ENCODE assay signal across 14 cellular contexts in genomic region chr4:130028552-130028951, GRCh38.
DNase-seq lines count a peak whose midpoint lies in the region; ATAC-seq, FAIRE-seq and TF ChIP-seq lines count a peak whose summit lies in the region.
"Had no signal": no experiment of that assay in that cellular context is flagged by ENCODE, and none has a peak within 500 bp of the region (broad histone marks: within the 10 kb centered on the region; RNA-seq: fewer than 3 reads in every experiment).

No MANE protein-coding gene starts in this region.

- H3K79me2 ChIP-seq in MM.1S (ENCODE audit: low read length) (no peaks in the 10 kb centered on the region), mesendoderm (ENCODE audit: control insufficient read depth, insufficient read depth, low read length) (no peaks in the 10 kb centered on the region)

- CTCF ChIA-PET in activated naive CD4-positive, alpha-beta T cell treated with anti-CD3 and anti-CD28 coated beads for 36 hours (lab: Charles Lee) = no interaction called here

- H3K23ac ChIP-seq in mesendoderm (ENCODE audit: low read length) = no peak overlapping the region

- peak overlapping the region; percentile 67 for H2BK120ac ChIP-seq in mesendoderm (ENCODE audit: low read depth, low read length)

- no peaks in the 10 kb centered on the region for H3K9me2 ChIP-seq in MM.1S (replicated peaks; ENCODE audit: insufficient read depth, low read length)

- H3K79me1 ChIP-seq in mesendoderm (ENCODE audit: low read length) = no peaks in the 10 kb centered on the region

- no peak overlapping the region for H4K5ac ChIP-seq in mesendoderm (ENCODE audit: low read length)

- intact Hi-C loops in lower lobe of right lung (cut with DNase I) = no loop called here
- intact Hi-C loops in activated naive CD4-positive, alpha-beta T cell treated with anti-CD3 and anti-CD28 coated beads for 36 hours (cut with micrococcal nuclease) = no loop called here

- H3K36me3 Mint-ChIP-seq in activated naive CD4-positive, alpha-beta T cell treated with anti-CD3 and anti-CD28 coated beads for 36 hours (ENCODE audit: low read depth) = no peaks in the 10 kb centered on the region

- H3K36me3 ChIP-seq in MM.1S (replicated peaks; ENCODE audit: insufficient read depth, low read length) = no peaks in the 10 kb centered on the region
- no peaks in the 10 kb centered on the region for H3K36me3 ChIP-seq in mesendoderm (ENCODE audit: control insufficient read depth, insufficient read depth, low read length)
- H3K36me3 ChIP-seq in lower lobe of right lung = no peaks in the 10 kb centered on the region
- H3K36me3 ChIP-seq: heart right ventricle had no signal

- TF ChIP-seq CTCF in MM.1S (IDR thresholded peaks at IDR 0.05; ENCODE audit: low read length) (no peak), lower lobe of right lung (IDR thresholded peaks at IDR 0.05) (no peak)

- WGBS in mesendoderm (ENCODE audit: extremely low coverage, insufficient coverage, low lambda C conversion rate) = no CpG with 5 or more reads among the region's 3 CpGs

- H3K4me2 ChIP-seq in MM.1S (ENCODE audit: low read depth, low read length) (no peak overlapping the region), mesendoderm (ENCODE audit: low read length) (no peak overlapping the region)

- H3K4me3 ChIP-seq in MM.1S (ENCODE audit: low read length) (no peak overlapping the region), mesendoderm (ENCODE audit: low read length) (no peak overlapping the region), lower lobe of right lung (no peak overlapping the region)
- H3K4me3 ChIP-seq: heart right ventricle had no signal

- peak overlapping the region; percentile 87 for H3K18ac ChIP-seq in mesendoderm (ENCODE audit: low read length)

- H3K27ac ChIP-seq in MM.1S (ENCODE audit: low read length) (no peak overlapping the region), mesendoderm (ENCODE audit: low read depth, low read length) (no peak overlapping the region), lower lobe of right lung (no peak overlapping the region)
- H3K27ac ChIP-seq: heart right ventricle had no signal

- DNase-seq in GM19239 (ENCODE audit: insufficient read length, low spot score) (no peak), MM.1S (peak; percentile 9), mesendoderm (peak; percentile 43), T-helper 9 cell (no peak), lower lobe of right lung (no peak), retina (no peak)
- no peak for DNase-seq in activated naive CD4-positive, alpha-beta T cell treated with anti-CD3 and anti-CD28 coated beads for 36 hours
- DNase-seq: activated CD8-positive, alpha-beta memory T cell treated with anti-CD3 and anti-CD28 coated beads, Interleukin-2, amount 50 U/mL, for 48 hours; heart right ventricle had no signal

- H3K4me3 Mint-ChIP-seq in activated naive CD4-positive, alpha-beta T cell treated with anti-CD3 and anti-CD28 coated beads for 36 hours = no peak overlapping the region
- H3K4me3 Mint-ChIP-seq: central memory CD8-positive, alpha-beta T cell; neural crest cell had no signal

- no peaks in the 10 kb centered on the region for H3K9me3 Mint-ChIP-seq in activated naive CD4-positive, alpha-beta T cell treated with anti-CD3 and anti-CD28 coated beads for 36 hours
- H3K9me3 Mint-ChIP-seq: central memory CD8-positive, alpha-beta T cell; neural crest cell had no signal

- H2AFZ ChIP-seq in MM.1S (ENCODE audit: low read length) = no peak overlapping the region

- no peak overlapping the region for H2BK15ac ChIP-seq in mesendoderm (replicated peaks; ENCODE audit: low read depth)

- no peaks in the 10 kb centered on the region for H3K27me3 ChIP-seq in MM.1S (replicated peaks; ENCODE audit: insufficient read depth, low read length)
- no peaks in the 10 kb centered on the region for H3K27me3 ChIP-seq in mesendoderm (ENCODE audit: insufficient read depth, low read length, poor library complexity)
- H3K27me3 ChIP-seq in lower lobe of right lung (ENCODE audit: low read depth) = no peaks in the 10 kb centered on the region
- H3K27me3 ChIP-seq: heart right ventricle had no signal

- H2AK5ac ChIP-seq in mesendoderm (ENCODE audit: low read length) = no peak overlapping the region

- H3K9ac ChIP-seq in MM.1S (ENCODE audit: low read length) = no peak overlapping the region
- H3K9ac ChIP-seq in mesendoderm (ENCODE audit: low read length) = no peak overlapping the region

- H4K20me1 ChIP-seq in MM.1S (ENCODE audit: insufficient read depth, low read length) = no peaks in the 10 kb centered on the region

- no peaks in the 10 kb centered on the region for H3K9me3 ChIP-seq in MM.1S (replicated peaks; ENCODE audit: insufficient read depth, low read length)
- H3K9me3 ChIP-seq in lower lobe of right lung = no peaks in the 10 kb centered on the region
- H3K9me3 ChIP-seq: heart right ventricle had no signal

- H3K56ac ChIP-seq in mesendoderm (ENCODE audit: low read length) = no peak overlapping the region

- H3K27me3 Mint-ChIP-seq in activated naive CD4-positive, alpha-beta T cell treated with anti-CD3 and anti-CD28 coated beads for 36 hours (ENCODE audit: low read depth) = no peaks in the 10 kb centered on the region
- H3K27me3 Mint-ChIP-seq: central memory CD8-positive, alpha-beta T cell had no signal

- peak; percentile 90 for FAIRE-seq in GM19239 (lab: Jason Lieb, UNC)
- FAIRE-seq: G401.6, RCC 7860 had no signal

- no peak overlapping the region for H3K27ac Mint-ChIP-seq in activated naive CD4-positive, alpha-beta T cell treated with anti-CD3 and anti-CD28 coated beads for 36 hours

- no peaks in the 10 kb centered on the region for H3K4me1 Mint-ChIP-seq in activated naive CD4-positive, alpha-beta T cell treated with anti-CD3 and anti-CD28 coated beads for 36 hours (ENCODE audit: low read depth)
- H3K4me1 Mint-ChIP-seq: central memory CD8-positive, alpha-beta T cell had no signal

- H3K4ac ChIP-seq in mesendoderm (ENCODE audit: low read depth, low read length) = no peak overlapping the region

- H3F3A ChIP-seq in MM.1S (ENCODE audit: insufficient read depth, low read length) = no peaks in the 10 kb centered on the region

- H2BK5ac ChIP-seq in mesendoderm (ENCODE audit: low read length) = no peak overlapping the region

- no peak overlapping the region for H4K8ac ChIP-seq in mesendoderm (ENCODE audit: low read depth, low read length)

- peak; percentile 81 for ATAC-seq in HG02798 (IDR thresholded peaks at IDR 0.05; ENCODE audit: poor library complexity, unreplicated experiment)
- ATAC-seq in lower lobe of right lung = no peak
- ATAC-seq: heart right ventricle had no signal

- H3K4me1 ChIP-seq in MM.1S (ENCODE audit: low read length) = no peaks in the 10 kb centered on the region
- H3K4me1 ChIP-seq in mesendoderm (ENCODE audit: control insufficient read depth, low read depth, low read length) = peaks cover 8% of the 10 kb centered on the region
- H3K4me1 ChIP-seq in lower lobe of right lung = no peaks in the 10 kb centered on the region
- H3K4me1 ChIP-seq: heart right ventricle had no signal

Comparison
In these comparisons a context has a peak if more than half of its experiments do, and no peak if none do; other contexts are left out.
1. DNase-seq: peak in MM.1S (single experiment) and mesendoderm (single experiment); none in GM19239 (single experiment), T-helper 9 cell (single experiment), lower lobe of right lung (single experiment), retina (single experiment) and activated naive CD4-positive, alpha-beta T cell treated with anti-CD3 and anti-CD28 coated beads for 36 hours (single experiment).